In genomic region chrX:77446840-77447239, GRCh38 we compare ENCODE assay signal across 9 cellular contexts. TPM values are rescaled to one million over a fixed set of nuclear protein-coding genes. Genes with fewer than 3 reads are reported as not detected.
DNase-seq lines count a peak whose midpoint lies in the region; ATAC-seq lines count a peak whose summit lies in the region.
"Had no signal": no experiment of that assay in that cellular context is flagged by ENCODE, and none has a peak within 500 bp of the region (broad histone marks: within the 10 kb centered on the region; RNA-seq: fewer than 3 reads in every experiment).

No MANE protein-coding gene starts in this region.

- no peak overlapping the region for H3K27ac ChIP-seq in duodenal mucosa (ENCODE audit: low read depth, low read length)
- H3K27ac ChIP-seq in mucosa of rectum (ENCODE audit: low read depth in 2 of 2, low read length in 2 of 2), result no peak overlapping the region
- no peak overlapping the region for H3K27ac ChIP-seq in urinary bladder (ENCODE audit: low read depth)
- no peak overlapping the region for H3K27ac ChIP-seq in caudate nucleus (ENCODE audit: low read depth, low read length)

- H3K36me3 ChIP-seq in duodenal mucosa (ENCODE audit: control insufficient read depth in 1 of 2, insufficient read depth in 2 of 2, low read length in 2 of 2) (no peaks in the 10 kb centered on the region), mucosa of rectum (ENCODE audit: control insufficient read depth in 2 of 2, insufficient read depth in 2 of 2, low read length in 2 of 2) (no peaks in the 10 kb centered on the region), urinary bladder (ENCODE audit: insufficient read depth) (no peaks in the 10 kb centered on the region)

- H3K27me3 Mint-ChIP-seq in activated naive CD4-positive, alpha-beta T cell treated with anti-CD3 and anti-CD28 coated beads, Interleukin-2, amount 50 U/mL, for 24 hours, result peaks cover 18% of the 10 kb centered on the region

- peak overlapping the region; percentile 76 for H3K4me3 Mint-ChIP-seq in activated naive CD4-positive, alpha-beta T cell treated with anti-CD3 and anti-CD28 coated beads, Interleukin-2, amount 50 U/mL, for 24 hours

- WGBS in urinary bladder, result 2% methylated on average over 16 of the region's 16 CpGs

- H3K27me3 ChIP-seq in duodenal mucosa (ENCODE audit: control insufficient read depth in 1 of 2, insufficient read depth in 2 of 2, low read length in 2 of 2) (no peaks in the 10 kb centered on the region), mucosa of rectum (ENCODE audit: control insufficient read depth in 2 of 2, insufficient read depth in 2 of 2, low read length in 2 of 2) (peaks cover 0 to 3% of the 10 kb centered on the region in 2 donors)

- H3K4me1 ChIP-seq in duodenal mucosa (ENCODE audit: control insufficient read depth in 1 of 2, insufficient read depth in 2 of 2, low read length in 2 of 2) (peaks cover 0 to 4% of the 10 kb centered on the region in 2 donors), mucosa of rectum (ENCODE audit: control insufficient read depth in 2 of 2, insufficient read depth in 2 of 2, low read length in 2 of 2) (peaks cover 0 to 2% of the 10 kb centered on the region in 2 donors), urinary bladder (ENCODE audit: insufficient read depth) (no peaks in the 10 kb centered on the region)

- H3K9me3 Mint-ChIP-seq in activated naive CD4-positive, alpha-beta T cell treated with anti-CD3 and anti-CD28 coated beads, Interleukin-2, amount 50 U/mL, for 24 hours, result no peaks in the 10 kb centered on the region

- H3K27ac Mint-ChIP-seq in activated naive CD4-positive, alpha-beta T cell treated with anti-CD3 and anti-CD28 coated beads, Interleukin-2, amount 50 U/mL, for 24 hours, result no peak overlapping the region

- in situ Hi-C loops in KBM-7 (cut with MboI; ENCODE audit: low pct_unique_long_range_greater_than_20kb, low sequenced_read_pairs), result no loop called here

- H3K36me3 Mint-ChIP-seq in activated naive CD4-positive, alpha-beta T cell treated with anti-CD3 and anti-CD28 coated beads, Interleukin-2, amount 50 U/mL, for 24 hours, result no peaks in the 10 kb centered on the region

- H3K4me1 Mint-ChIP-seq in activated naive CD4-positive, alpha-beta T cell treated with anti-CD3 and anti-CD28 coated beads, Interleukin-2, amount 50 U/mL, for 24 hours, result peaks cover 9% of the 10 kb centered on the region

- no peak for ATAC-seq in GM21360 (IDR thresholded peaks at IDR 0.05; ENCODE audit: unreplicated experiment)

- H3K4me3 ChIP-seq in duodenal mucosa (ENCODE audit: low read depth in 1 of 2, low read length in 2 of 2) (peak overlapping the region; percentile 51 to 65), mucosa of rectum (ENCODE audit: low read length in 2 of 2) (peak overlapping the region; percentile 12 to 48), urinary bladder (ENCODE audit: low read depth, low read length) (peak overlapping the region; percentile 4)

- DNase-seq in activated naive CD4-positive, alpha-beta T cell (lab: John Stamatoyannopoulos, UW), result no peak
- DNase-seq in KBM-7, result no peak
- DNase-seq in caudate nucleus (lab: John Stamatoyannopoulos, UW), result no peak
- DNase-seq: NCI-H2029 had no signal

- H3K9me3 ChIP-seq in duodenal mucosa (ENCODE audit: control insufficient read depth in 1 of 2, low read length in 2 of 2) (no peaks in the 10 kb centered on the region), mucosa of rectum (ENCODE audit: control insufficient read depth in 2 of 2, low read length in 2 of 2) (no peaks in the 10 kb centered on the region)

- no peak overlapping the region for H3K9ac ChIP-seq in duodenal mucosa (ENCODE audit: low read depth in 1 of 2, low read length in 2 of 2)
- H3K9ac ChIP-seq in mucosa of rectum (ENCODE audit: low read depth in 1 of 2, low read length in 2 of 2), result no peak overlapping the region

RNA-seq across cellular contexts. Expression of gene FGF16, which starts 0.3 kb away (rescaled TPM):
- 0.69 TPM for total RNA-seq in urinary bladder
- polyA plus RNA-seq in urinary bladder, result 0.42 TPM

Comparison
In these comparisons a context has a peak if more than half of its experiments do, and no peak if none do; other contexts are left out.
1. H3K4me3 ChIP-seq: peak in every context shown above with its lines; median percentile 58 in duodenal mucosa; 30 in mucosa of rectum; 4 in urinary bladder.